8 cellular contexts compared by ENCODE assay signal in the genomic region with DNA sequence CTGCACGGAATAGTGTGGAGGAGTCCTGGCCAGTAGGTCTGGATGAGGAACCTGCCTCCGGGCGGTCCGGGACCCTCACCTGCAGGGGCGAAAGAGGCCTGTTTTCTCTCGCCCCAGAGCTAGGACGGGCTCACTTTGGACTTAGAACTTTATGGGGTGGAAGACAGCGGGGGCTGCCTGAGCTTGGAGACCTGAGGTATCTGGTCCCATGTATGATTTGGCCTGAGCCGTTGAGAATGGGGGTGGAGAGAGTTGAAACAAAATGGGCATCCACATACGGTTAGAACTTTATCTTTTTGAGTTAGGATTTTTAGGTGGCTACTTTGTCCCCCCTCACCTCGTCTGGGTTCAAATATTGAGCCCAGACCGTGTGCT. TPM values are rescaled to one million over a fixed set of nuclear protein-coding genes. Genes with fewer than 3 reads are reported as not detected.
DNase-seq lines count a peak whose midpoint lies in the region; ATAC-seq and TF ChIP-seq lines count a peak whose summit lies in the region.

No MANE protein-coding gene starts in this region.

- TF ChIP-seq CTCF in Loucy (conservative IDR thresholded peaks at IDR 0.05; ENCODE audit: low read length): no peak

- H3K4me3 ChIP-seq in Loucy (ENCODE audit: low read length, poor library complexity, severe bottlenecking): peak overlapping the region; percentile 92

- H3K79me2 ChIP-seq in Loucy (ENCODE audit: insufficient read depth, low read length): peaks cover 75% of the 10 kb centered on the region

- peaks cover 37% of the 10 kb centered on the region for H3K4me1 ChIP-seq in Loucy (ENCODE audit: insufficient read depth, low read length, poor library complexity, severe bottlenecking)

- ATAC-seq in GM18502 (IDR thresholded peaks at IDR 0.05; ENCODE audit: poor library complexity, unreplicated experiment) (peak; percentile 47), GM21723 (IDR thresholded peaks at IDR 0.05; ENCODE audit: unreplicated experiment) (peak; percentile 56), naive B cell (ENCODE audit: low read depth in 2 of 2) (peak; percentile 58 to 62)
- peak; percentile 55 for ATAC-seq in effector memory CD8-positive, alpha-beta T cell (replicated peaks)

- peak overlapping the region; percentile 92 for H3K9ac ChIP-seq in Loucy (ENCODE audit: low read depth, low read length, poor library complexity, severe bottlenecking)

- peak overlapping the region; percentile 83 for H3K4me2 ChIP-seq in Loucy (ENCODE audit: low read depth, low read length, poor library complexity, severe bottlenecking)

- no peaks in the 10 kb centered on the region for H3K9me2 ChIP-seq in Loucy (replicated peaks; ENCODE audit: low read depth, low read length)

- H3K9me3 Mint-ChIP-seq in effector memory CD8-positive, alpha-beta T cell: no peaks in the 10 kb centered on the region
- H3K9me3 Mint-ChIP-seq in naive B cell: no peaks in the 10 kb centered on the region

- H3K4me3 Mint-ChIP-seq in effector memory CD8-positive, alpha-beta T cell: peak overlapping the region; percentile 85 to 95
- H3K4me3 Mint-ChIP-seq in naive B cell: peak overlapping the region; percentile 96 to 100 (median 98)

- H3K27me3 Mint-ChIP-seq in effector memory CD8-positive, alpha-beta T cell: no peaks in the 10 kb centered on the region
- no peaks in the 10 kb centered on the region for H3K27me3 Mint-ChIP-seq in naive B cell

- DNase-seq in effector memory CD8-positive, alpha-beta T cell: no peak
- DNase-seq in naive B cell (no peak), RKO (ENCODE audit: low spot score) (no peak), DMS79 (lab: John Stamatoyannopoulos, UW) (no peak), GDM1 (lab: John Stamatoyannopoulos, UW) (no peak)

- H3K4me1 Mint-ChIP-seq in effector memory CD8-positive, alpha-beta T cell (ENCODE audit: low read depth in 2 of 2): peaks cover 49 to 70% of the 10 kb centered on the region in 2 donors
- peaks cover 49 to 72% (median 63%) of the 10 kb centered on the region in 3 donors for H3K4me1 Mint-ChIP-seq in naive B cell

- peaks cover 45% of the 10 kb centered on the region for H4K20me1 ChIP-seq in Loucy (ENCODE audit: insufficient read depth, low read length, poor library complexity, severe bottlenecking)

- no peaks in the 10 kb centered on the region for H3K36me3 ChIP-seq in Loucy (ENCODE audit: insufficient read depth, low read length)

- peaks cover 34% of the 10 kb centered on the region for H3K36me3 Mint-ChIP-seq in effector memory CD8-positive, alpha-beta T cell (ENCODE audit: insufficient read depth)
- no peaks in the 10 kb centered on the region for H3K36me3 Mint-ChIP-seq in naive B cell

- H3K27ac Mint-ChIP-seq in effector memory CD8-positive, alpha-beta T cell: peak overlapping the region; percentile 97 to 100
- peak overlapping the region; percentile 99 to 100 (median 100) for H3K27ac Mint-ChIP-seq in naive B cell

- no peaks in the 10 kb centered on the region for H3F3A ChIP-seq in Loucy (ENCODE audit: low read depth)

- H2AFZ ChIP-seq in Loucy (ENCODE audit: low read length): peak overlapping the region; percentile 95

- no peaks in the 10 kb centered on the region for H3K27me3 ChIP-seq in Loucy (ENCODE audit: insufficient read depth, low read length, poor library complexity, severe bottlenecking)

- no peaks in the 10 kb centered on the region for H3K9me3 ChIP-seq in Loucy (ENCODE audit: insufficient read depth, low read depth, low read length)

RNA-seq across cellular contexts. Expression of a gene that starts 0.7 kb away (rescaled TPM):
- 10 to 100 TPM; 18.4 to 35.0 (median 30.7) TPM for polyA plus RNA-seq in naive B cell (ENCODE audit: low read depth in 6 of 6)

RNA-seq across cellular contexts. Expression of a gene that starts 31.5 kb away (rescaled TPM):
- 100 to 1,000 TPM; 102 to 128 (median 109) TPM for polyA plus RNA-seq in naive B cell (ENCODE audit: low read depth in 6 of 6)
